ENCODE assay signal across 13 cellular contexts in genomic region chr6:1952726-1953360, GRCh38.
DNase-seq lines count a peak whose midpoint lies in the region; ATAC-seq and TF ChIP-seq lines count a peak whose summit lies in the region.
"Had no signal": no experiment of that assay in that cellular context is flagged by ENCODE, and none has a peak within 500 bp of the region (broad histone marks: within the 10 kb centered on the region; RNA-seq: fewer than 3 reads in every experiment).

No MANE protein-coding gene starts in this region.

- no peaks in the 10 kb centered on the region for H3K4me1 Mint-ChIP-seq in activated T-helper 2 cell treated with anti-CD3 and anti-CD28 coated beads, Interferon-gamma antibody, Interleukin-2, Interleukin-4, amounts not matched to agents 10 μg/mL and 5 μg/mL and 100 μg/mL, durations not matched to agents 14 hours and 24 hours and 36 hours (ENCODE audit: low read depth)
- H3K4me1 Mint-ChIP-seq: activated naive CD4-positive, alpha-beta T cell treated with anti-CD3 and anti-CD28 coated beads, Interleukin-2, amount 50 U/mL, for 24 hours; B cell; IgD-negative memory B cell had no signal

- H3K27ac Mint-ChIP-seq in activated T-helper 2 cell treated with anti-CD3 and anti-CD28 coated beads, Interferon-gamma antibody, Interleukin-2, Interleukin-4, amounts not matched to agents 10 μg/mL and 5 μg/mL and 100 μg/mL, durations not matched to agents 14 hours and 24 hours and 36 hours = no peak overlapping the region
- H3K27ac Mint-ChIP-seq: activated CD4-positive, alpha-beta T cell treated with anti-CD3 and anti-CD28 coated beads, Interleukin-2, amount 10 ng/mL, durations not matched to agents 7 days and 5 days; activated naive CD4-positive, alpha-beta T cell treated with anti-CD3 and anti-CD28 coated beads, Interleukin-2, amount 50 U/mL, for 24 hours; B cell had no signal

- ATAC-seq in GM21381 (IDR thresholded peaks at IDR 0.05; ENCODE audit: unreplicated experiment) (no peak), GM19455 (IDR thresholded peaks at IDR 0.05; ENCODE audit: unreplicated experiment) (no peak)

- DNase-seq in A172 (ENCODE audit: low spot score) (peak; percentile 94), HFF-Myc (ENCODE audit: extremely low read depth, low read depth) (peak; percentile 78), amniotic epithelial cell (ENCODE audit: low read depth) (peak; percentile 93), hepatic stellate cell (ENCODE audit: low spot score) (peak; percentile 57), D341Med (ENCODE audit: low spot score) (no peak)
- no peak for DNase-seq in activated T-helper 2 cell treated with anti-CD3 and anti-CD28 coated beads, Interferon-gamma antibody, Interleukin-2, Interleukin-4, amounts not matched to agents 10 μg/mL and 5 μg/mL and 100 μg/mL, durations not matched to agents 14 hours and 24 hours and 36 hours (ENCODE audit: low spot score)
- DNase-seq: activated CD4-positive, alpha-beta T cell treated with anti-CD3 and anti-CD28 coated beads, Interleukin-2, amount 10 ng/mL, durations not matched to agents 7 days and 5 days; NCI-H2171 had no signal

- H3K9me3 Mint-ChIP-seq in activated T-helper 2 cell treated with anti-CD3 and anti-CD28 coated beads, Interferon-gamma antibody, Interleukin-2, Interleukin-4, amounts not matched to agents 10 μg/mL and 5 μg/mL and 100 μg/mL, durations not matched to agents 14 hours and 24 hours and 36 hours = no peaks in the 10 kb centered on the region
- H3K9me3 Mint-ChIP-seq: activated CD4-positive, alpha-beta T cell treated with anti-CD3 and anti-CD28 coated beads, Interleukin-2, amount 10 ng/mL, durations not matched to agents 7 days and 5 days; activated naive CD4-positive, alpha-beta T cell treated with anti-CD3 and anti-CD28 coated beads, Interleukin-2, amount 50 U/mL, for 24 hours; IgD-negative memory B cell had no signal

- H3K36me3 Mint-ChIP-seq in activated T-helper 2 cell treated with anti-CD3 and anti-CD28 coated beads, Interferon-gamma antibody, Interleukin-2, Interleukin-4, amounts not matched to agents 10 μg/mL and 5 μg/mL and 100 μg/mL, durations not matched to agents 14 hours and 24 hours and 36 hours (ENCODE audit: low read depth) = no peaks in the 10 kb centered on the region

- intact Hi-C loops in activated T-helper 2 cell treated with anti-CD3 and anti-CD28 coated beads, Interferon-gamma antibody, Interleukin-2, Interleukin-4, amounts not matched to agents 10 μg/mL and 5 μg/mL and 100 μg/mL, durations not matched to agents 14 hours and 24 hours and 36 hours (cut with micrococcal nuclease) = no loop called here

- H3K4me3 ChIP-seq in HFF-Myc (replicated peaks; ENCODE audit: low read depth, low read length) = no peak overlapping the region

- no peak for TF ChIP-seq CTCF in HFF-Myc (IDR thresholded peaks at IDR 0.05; ENCODE audit: low read depth, low read length, missing control alignments)

- H3K4me3 Mint-ChIP-seq in activated T-helper 2 cell treated with anti-CD3 and anti-CD28 coated beads, Interferon-gamma antibody, Interleukin-2, Interleukin-4, amounts not matched to agents 10 μg/mL and 5 μg/mL and 100 μg/mL, durations not matched to agents 14 hours and 24 hours and 36 hours (ENCODE audit: low read depth) = no peak overlapping the region
- H3K4me3 Mint-ChIP-seq: activated CD4-positive, alpha-beta T cell treated with anti-CD3 and anti-CD28 coated beads, Interleukin-2, amount 10 ng/mL, durations not matched to agents 7 days and 5 days; activated naive CD4-positive, alpha-beta T cell treated with anti-CD3 and anti-CD28 coated beads, Interleukin-2, amount 50 U/mL, for 24 hours; B cell had no signal

- no peaks in the 10 kb centered on the region for H3K27me3 Mint-ChIP-seq in activated T-helper 2 cell treated with anti-CD3 and anti-CD28 coated beads, Interferon-gamma antibody, Interleukin-2, Interleukin-4, amounts not matched to agents 10 μg/mL and 5 μg/mL and 100 μg/mL, durations not matched to agents 14 hours and 24 hours and 36 hours (ENCODE audit: low read depth)
- H3K27me3 Mint-ChIP-seq: activated CD4-positive, alpha-beta T cell treated with anti-CD3 and anti-CD28 coated beads, Interleukin-2, amount 10 ng/mL, durations not matched to agents 7 days and 5 days; activated naive CD4-positive, alpha-beta T cell treated with anti-CD3 and anti-CD28 coated beads, Interleukin-2, amount 50 U/mL, for 24 hours; B cell; IgD-negative memory B cell had no signal

Comparison
In these comparisons a context has a peak if more than half of its experiments do, and no peak if none do; other contexts are left out.
1. DNase-seq: peak in A172 (single experiment), HFF-Myc (single experiment), amniotic epithelial cell (single experiment) and hepatic stellate cell (single experiment); none in D341Med (single experiment) and activated T-helper 2 cell treated with anti-CD3 and anti-CD28 coated beads, Interferon-gamma antibody, Interleukin-2, Interleukin-4, amounts not matched to agents 10 μg/mL and 5 μg/mL and 100 μg/mL, durations not matched to agents 14 hours and 24 hours and 36 hours (single experiment).